Comparison of ENCODE assay signal across 1 cellular context in the genomic region with DNA sequence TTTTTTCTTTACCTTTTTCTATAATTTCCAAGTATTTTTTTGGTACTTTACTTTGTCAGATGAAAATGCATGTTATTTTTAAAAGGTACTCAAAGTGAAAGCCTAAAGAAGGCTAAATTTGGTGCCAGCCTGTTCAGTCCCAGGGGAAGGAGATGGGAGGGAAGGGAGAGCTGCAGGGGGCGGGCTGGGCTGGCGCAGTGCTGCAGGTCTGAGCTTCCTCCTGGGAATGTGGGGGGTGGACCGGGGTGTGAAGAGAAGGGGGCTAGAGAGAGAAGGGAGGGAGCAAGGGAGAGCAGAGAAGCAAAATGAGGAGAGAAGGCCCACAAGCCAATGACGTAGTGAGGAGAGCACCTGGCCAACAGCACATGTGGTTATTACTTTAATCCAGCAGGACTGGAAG.
TF ChIP-seq lines count a peak whose summit lies in the region.

No MANE protein-coding gene starts in this region.

TF ChIP-seq in WTC11, 78 proteins besides CTCF, POLR2A, EP300 and RAD21 (continued from another document):
- no peak for TF ChIP-seq JAZF1 (CRISPR knock-in tag; IDR thresholded peaks at IDR 0.05)
- no peak for TF ChIP-seq FOXJ3 (CRISPR knock-in tag; IDR thresholded peaks at IDR 0.05; ENCODE audit: borderline replicate concordance)
- TF ChIP-seq SOX15 (CRISPR knock-in tag; IDR thresholded peaks at IDR 0.05) = no peak
- no peak for TF ChIP-seq NR3C1 (CRISPR knock-in tag; conservative IDR thresholded peaks at IDR 0.05; ENCODE audit: low read depth)
- TF ChIP-seq USF2 (CRISPR knock-in tag; IDR thresholded peaks at IDR 0.05) = no peak
- no peak for TF ChIP-seq ZBTB21 (CRISPR knock-in tag; IDR thresholded peaks at IDR 0.05; ENCODE audit: borderline replicate concordance)
- TF ChIP-seq ETV6 (CRISPR knock-in tag; IDR thresholded peaks at IDR 0.05) = no peak
- no peak for TF ChIP-seq NFATC4 (CRISPR knock-in tag; IDR thresholded peaks at IDR 0.05)
- no peak for TF ChIP-seq RORB (CRISPR knock-in tag; IDR thresholded peaks at IDR 0.05)
- no peak for TF ChIP-seq PREB (CRISPR knock-in tag; IDR thresholded peaks at IDR 0.05; ENCODE audit: borderline replicate concordance)
- no peak for TF ChIP-seq NR2C2 (CRISPR knock-in tag; IDR thresholded peaks at IDR 0.05)
- TF ChIP-seq, protein P1, sequence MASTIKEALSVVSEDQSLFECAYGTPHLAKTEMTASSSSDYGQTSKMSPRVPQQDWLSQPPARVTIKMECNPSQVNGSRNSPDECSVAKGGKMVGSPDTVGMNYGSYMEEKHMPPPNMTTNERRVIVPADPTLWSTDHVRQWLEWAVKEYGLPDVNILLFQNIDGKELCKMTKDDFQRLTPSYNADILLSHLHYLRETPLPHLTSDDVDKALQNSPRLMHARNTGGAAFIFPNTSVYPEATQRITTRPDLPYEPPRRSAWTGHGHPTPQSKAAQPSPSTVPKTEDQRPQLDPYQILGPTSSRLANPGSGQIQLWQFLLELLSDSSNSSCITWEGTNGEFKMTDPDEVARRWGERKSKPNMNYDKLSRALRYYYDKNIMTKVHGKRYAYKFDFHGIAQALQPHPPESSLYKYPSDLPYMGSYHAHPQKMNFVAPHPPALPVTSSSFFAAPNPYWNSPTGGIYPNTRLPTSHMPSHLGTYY (CRISPR knock-in tag; IDR thresholded peaks at IDR 0.05) = no peak
